In the genomic region with DNA sequence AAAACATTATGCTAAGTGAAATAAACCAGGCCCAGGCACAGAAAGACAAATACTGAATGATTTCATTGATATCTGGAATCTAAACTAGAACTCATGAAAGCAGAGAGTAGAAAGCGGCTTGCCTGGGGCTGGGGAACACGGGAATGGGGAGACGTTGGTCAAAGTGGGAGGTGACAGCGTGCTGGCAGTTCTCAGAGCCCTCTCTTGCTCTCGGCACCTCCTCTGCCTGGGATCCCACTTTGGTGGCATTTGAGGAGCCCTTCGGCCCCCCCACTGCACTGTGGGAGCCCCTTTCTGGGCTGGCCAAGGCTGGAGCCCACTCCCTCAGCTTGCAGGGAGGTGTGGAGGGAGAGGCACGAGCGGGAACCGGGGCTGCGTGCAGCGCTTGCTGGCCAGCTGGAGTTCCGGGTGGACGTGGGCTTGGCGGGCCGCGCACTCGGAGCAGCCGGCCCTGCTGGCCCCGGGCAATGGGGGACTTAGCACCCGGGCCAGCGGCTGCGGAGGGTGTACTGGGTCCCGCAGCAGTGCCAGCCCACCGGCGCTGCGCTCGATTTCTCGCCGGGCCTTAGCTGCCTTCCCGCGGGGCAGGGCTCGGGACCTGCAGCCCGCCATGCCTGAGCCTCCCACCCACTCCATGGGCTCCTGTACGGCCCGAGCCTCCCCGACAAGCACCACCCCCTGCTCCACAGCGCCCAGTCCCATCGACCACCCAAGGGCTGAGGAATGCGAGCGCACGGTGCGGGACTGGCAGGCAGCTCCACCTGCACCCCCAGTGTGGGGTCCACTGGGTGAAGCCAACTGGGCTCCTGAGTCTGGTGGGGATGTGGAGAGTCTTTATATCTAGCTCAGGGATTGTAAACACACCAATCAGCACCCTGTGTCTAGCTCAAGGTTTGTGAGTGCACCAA, we compare ENCODE assay signal across 8 cellular contexts. TPM values are rescaled to one million over a fixed set of nuclear protein-coding genes. Genes with fewer than 3 reads are reported as not detected.
DNase-seq lines count a peak whose midpoint lies in the region; ATAC-seq, FAIRE-seq and TF ChIP-seq lines count a peak whose summit lies in the region.
"Not testable (repeated sequence)": the region's sequence is repeated elsewhere in the genome, so short reads cannot be mapped to it uniquely, and the experiment has no call there.
"Had no signal": no experiment of that assay in that cellular context is flagged by ENCODE, and none has a peak within 500 bp of the region (broad histone marks: within the 10 kb centered on the region; RNA-seq: fewer than 3 reads in every experiment).

No MANE protein-coding gene starts in this region.

- not testable (repeated sequence) for TF ChIP-seq EP300 in K562 (IDR thresholded peaks at IDR 0.05; ENCODE audit: low read length)

- not testable (repeated sequence) for H3K36me3 Mint-ChIP-seq in CD8-positive, alpha-beta memory T cell; mesothelial cell of epicardium; stimulated activated memory B cell treated with anti-CD40 and anti-IgM and Interleukin-4, amounts not matched to agents 10 μg/mL and 1 μg/mL and 100 μg/mL, for 72 hours
- peaks cover 40% of the 10 kb centered on the region for H3K36me3 Mint-ChIP-seq in activated CD4-positive, alpha-beta T cell treated with anti-CD3 and anti-CD28 coated beads, Interleukin-2, amount 10 ng/mL, durations not matched to agents 7 days and 5 days (ENCODE audit: low read depth)
- peaks cover 19% of the 10 kb centered on the region for H3K36me3 Mint-ChIP-seq in activated T-helper 17 cell treated with anti-CD3 and anti-CD28 coated beads, Interleukin-2, amount 50 U/mL, for 72 hours (ENCODE audit: low read depth)

- H3K27ac Mint-ChIP-seq in CD8-positive, alpha-beta memory T cell: peak overlapping the region; percentile 97 to 100 (median 99)
- peak overlapping the region; percentile 99 for H3K27ac Mint-ChIP-seq in activated CD4-positive, alpha-beta T cell treated with anti-CD3 and anti-CD28 coated beads, Interleukin-2, amount 10 ng/mL, durations not matched to agents 7 days and 5 days
- H3K27ac Mint-ChIP-seq in activated T-helper 17 cell treated with anti-CD3 and anti-CD28 coated beads, Interleukin-2, amount 50 U/mL, for 72 hours: peak overlapping the region; percentile 97
- H3K27ac Mint-ChIP-seq in mesothelial cell of epicardium: peak overlapping the region; percentile 16
- H3K27ac Mint-ChIP-seq in stimulated activated memory B cell treated with anti-CD40 and anti-IgM and Interleukin-4, amounts not matched to agents 10 μg/mL and 1 μg/mL and 100 μg/mL, for 72 hours: peak overlapping the region; percentile 99

- not testable (repeated sequence) for H3K4me3 ChIP-seq in CD8-positive, alpha-beta memory T cell (ENCODE audit: low read length); OCI-LY7 (ENCODE audit: low read depth, low read length, poor library complexity, severe bottlenecking); K562

- H4K20me1 ChIP-seq in OCI-LY7 (ENCODE audit: insufficient read depth, low read length); K562 (replicated peaks; ENCODE audit: control insufficient read depth, insufficient read depth, low read length): not testable (repeated sequence)

- WGBS in K562 (ENCODE audit: insufficient coverage, low coverage, missing lambda C conversion rate): 87% methylated on average over 23 of the region's 42 CpGs

- TF ChIP-seq POLR2A in K562 (conservative IDR thresholded peaks at IDR 0.05): not testable (repeated sequence)

- not testable (repeated sequence) for H3K9me3 ChIP-seq in CD8-positive, alpha-beta memory T cell (ENCODE audit: low read length); OCI-LY7 (ENCODE audit: low read length); K562 (replicated peaks; ENCODE audit: control insufficient read depth, insufficient read depth, low read depth, low read length)

- not testable (repeated sequence) for H2AFZ ChIP-seq in OCI-LY7 (ENCODE audit: low read length)
- H2AFZ ChIP-seq in K562 (ENCODE audit: low read depth, low read length): peak overlapping the region; percentile 93

- peak overlapping the region in 1 of 2 experiments; percentile 84; a peak in 1 of 4 replicates for H3K9ac ChIP-seq in K562 (ENCODE audit: insufficient read depth in 1 of 2, low read depth in 2 of 2, low read length in 2 of 2)

- H3K36me3 ChIP-seq in CD8-positive, alpha-beta memory T cell (ENCODE audit: insufficient read depth, low read length); K562 (ENCODE audit: control insufficient read depth, insufficient read depth, low read length): not testable (repeated sequence)
- H3K36me3 ChIP-seq in OCI-LY7 (ENCODE audit: insufficient read depth, low read length): peaks cover 14% of the 10 kb centered on the region

- not testable (repeated sequence) for TF ChIP-seq CTCF in OCI-LY7 (conservative IDR thresholded peaks at IDR 0.05; ENCODE audit: low read length); K562 (IDR thresholded peaks at IDR 0.05 in 2 of 3, conservative IDR thresholded peaks at IDR 0.05 in 1 of 3; ENCODE audit: insufficient read depth in 2 of 3, low read depth in 1 of 3, low read length in 3 of 3); mesothelial cell of epicardium (IDR thresholded peaks at IDR 0.05; ENCODE audit: unreplicated experiment)

- peak overlapping the region in 5 of 7 donors; percentile 6 to 89 (median 52) for H3K4me3 Mint-ChIP-seq in CD8-positive, alpha-beta memory T cell
- H3K4me3 Mint-ChIP-seq in activated CD4-positive, alpha-beta T cell treated with anti-CD3 and anti-CD28 coated beads, Interleukin-2, amount 10 ng/mL, durations not matched to agents 7 days and 5 days; mesothelial cell of epicardium: not testable (repeated sequence)
- H3K4me3 Mint-ChIP-seq in activated T-helper 17 cell treated with anti-CD3 and anti-CD28 coated beads, Interleukin-2, amount 50 U/mL, for 72 hours: peak overlapping the region; percentile 88
- H3K4me3 Mint-ChIP-seq in stimulated activated memory B cell treated with anti-CD40 and anti-IgM and Interleukin-4, amounts not matched to agents 10 μg/mL and 1 μg/mL and 100 μg/mL, for 72 hours: peak overlapping the region; percentile 5

- H3K4me1 ChIP-seq in CD8-positive, alpha-beta memory T cell (ENCODE audit: insufficient read depth, low read length): peaks cover 79% of the 10 kb centered on the region
- H3K4me1 ChIP-seq in OCI-LY7 (ENCODE audit: insufficient read depth, low read length, poor library complexity, severe bottlenecking): peaks cover 95% of the 10 kb centered on the region
- H3K4me1 ChIP-seq in K562 (replicated peaks in 1 of 2; ENCODE audit: control insufficient read depth in 2 of 2, insufficient read depth in 2 of 2, low read length in 2 of 2): peaks cover 41 to 45% of the 10 kb centered on the region in 2 experiments

- H3K27ac ChIP-seq in CD8-positive, alpha-beta memory T cell (ENCODE audit: low read depth, low read length): peak overlapping the region; percentile 85
- H3K27ac ChIP-seq in OCI-LY7 (ENCODE audit: low read depth, low read length, poor library complexity, severe bottlenecking) (peak overlapping the region; percentile 99), K562 (ENCODE audit: extremely low read depth, low read depth, low read length) (peak overlapping the region; percentile 98)

- H3K9me2 ChIP-seq in OCI-LY7 (ENCODE audit: insufficient read depth, low read length): not testable (repeated sequence)

- not testable (repeated sequence) for H3K27me3 ChIP-seq in CD8-positive, alpha-beta memory T cell (ENCODE audit: insufficient read depth, low read length, poor library complexity, severe bottlenecking); K562 (ENCODE audit: control insufficient read depth in 2 of 2, insufficient read depth in 2 of 2, low read length in 2 of 2)

- BruUV-seq in OCI-LY7 (replicated peaks; lab: Mats Ljungman, UMichigan); K562 (replicated peaks; lab: Mats Ljungman, UMichigan): not testable (repeated sequence)

- TF ChIP-seq RAD21 in K562 (CRISPR knock-in tag; conservative IDR thresholded peaks at IDR 0.05 in 1 of 2, IDR thresholded peaks at IDR 0.05 in 1 of 2): not testable (repeated sequence)

- not testable (repeated sequence) for FAIRE-seq in K562 (lab: Jason Lieb, UNC)

- not testable (repeated sequence) for H3K9me1 ChIP-seq in K562 (ENCODE audit: control insufficient read depth, insufficient read depth, low read length)

- POLR2A ChIA-PET in CD8-positive, alpha-beta memory T cell (lab: Charles Lee); activated CD4-positive, alpha-beta T cell treated with anti-CD3 and anti-CD28 coated beads, Interleukin-2, amount 10 ng/mL, durations not matched to agents 7 days and 5 days (lab: Charles Lee); K562 (lab: Yijun Ruan, JAX): not testable (repeated sequence)
- POLR2A ChIA-PET in OCI-LY7 (lab: Charles Lee): interaction anchor here (0.7 to 4.7 kb wide), 5 partner anchors 10 to 41 kb away, joined by 5 to 56 read pairs (median 6); no protein-coding TSS in a partner anchor

- intact Hi-C loops in OCI-LY7 (cut with micrococcal nuclease; ENCODE audit: unreplicated experiment); K562 (cut with micrococcal nuclease): not testable (repeated sequence)

- H3K79me2 ChIP-seq in OCI-LY7 (ENCODE audit: insufficient read depth, low read depth, low read length): peaks cover 44% of the 10 kb centered on the region; the same call in 1 of the 2 replicates
- not testable (repeated sequence) for H3K79me2 ChIP-seq in K562 (ENCODE audit: control insufficient read depth, insufficient read depth, low read length)

- not testable (repeated sequence) for ATAC-seq in activated T-helper 17 cell treated with anti-CD3 and anti-CD28 coated beads, Interleukin-2, amount 50 U/mL, for 72 hours (replicated peaks); K562; stimulated activated memory B cell treated with anti-CD40 and anti-IgM and Interleukin-4, amounts not matched to agents 10 μg/mL and 1 μg/mL and 100 μg/mL, for 72 hours

- not testable (repeated sequence) for H3K27me3 Mint-ChIP-seq in CD8-positive, alpha-beta memory T cell; activated CD4-positive, alpha-beta T cell treated with anti-CD3 and anti-CD28 coated beads, Interleukin-2, amount 10 ng/mL, durations not matched to agents 7 days and 5 days; activated T-helper 17 cell treated with anti-CD3 and anti-CD28 coated beads, Interleukin-2, amount 50 U/mL, for 72 hours; mesothelial cell of epicardium (ENCODE audit: low read depth); stimulated activated memory B cell treated with anti-CD40 and anti-IgM and Interleukin-4, amounts not matched to agents 10 μg/mL and 1 μg/mL and 100 μg/mL, for 72 hours

- in situ Hi-C loops in K562 (cut with MboI): loop anchor here (5.0 kb wide), 3 partner anchors 37 to 127 kb away; no protein-coding TSS in a partner anchor

- H3K4me1 Mint-ChIP-seq in CD8-positive, alpha-beta memory T cell: peaks cover 82 to 92% (median 86%) of the 10 kb centered on the region in 3 donors
- H3K4me1 Mint-ChIP-seq in activated CD4-positive, alpha-beta T cell treated with anti-CD3 and anti-CD28 coated beads, Interleukin-2, amount 10 ng/mL, durations not matched to agents 7 days and 5 days: peaks cover 91% of the 10 kb centered on the region
- peaks cover 54% of the 10 kb centered on the region for H3K4me1 Mint-ChIP-seq in activated T-helper 17 cell treated with anti-CD3 and anti-CD28 coated beads, Interleukin-2, amount 50 U/mL, for 72 hours
- H3K4me1 Mint-ChIP-seq in mesothelial cell of epicardium: peaks cover 57% of the 10 kb centered on the region
- peaks cover 89% of the 10 kb centered on the region for H3K4me1 Mint-ChIP-seq in stimulated activated memory B cell treated with anti-CD40 and anti-IgM and Interleukin-4, amounts not matched to agents 10 μg/mL and 1 μg/mL and 100 μg/mL, for 72 hours

- H3K4me2 ChIP-seq in OCI-LY7 (ENCODE audit: low read length): peak overlapping the region; percentile 62
- H3K4me2 ChIP-seq in K562 (ENCODE audit: insufficient read depth, low read length): not testable (repeated sequence)

- not testable (repeated sequence) for H3K9me3 Mint-ChIP-seq in CD8-positive, alpha-beta memory T cell; activated T-helper 17 cell treated with anti-CD3 and anti-CD28 coated beads, Interleukin-2, amount 50 U/mL, for 72 hours; mesothelial cell of epicardium; stimulated activated memory B cell treated with anti-CD40 and anti-IgM and Interleukin-4, amounts not matched to agents 10 μg/mL and 1 μg/mL and 100 μg/mL, for 72 hours
- peaks cover 27% of the 10 kb centered on the region for H3K9me3 Mint-ChIP-seq in activated CD4-positive, alpha-beta T cell treated with anti-CD3 and anti-CD28 coated beads, Interleukin-2, amount 10 ng/mL, durations not matched to agents 7 days and 5 days

- CTCF ChIA-PET in CD8-positive, alpha-beta memory T cell (lab: Charles Lee): interaction anchor here (1.2 to 2.0 kb wide), 2 partner anchors 13 to 18 kb away, joined by 6 to 7 read pairs; no protein-coding TSS in a partner anchor
- CTCF ChIA-PET in OCI-LY7 (lab: Charles Lee; ENCODE audit: unreplicated experiment); activated CD4-positive, alpha-beta T cell treated with anti-CD3 and anti-CD28 coated beads, Interleukin-2, amount 10 ng/mL, durations not matched to agents 7 days and 5 days (lab: Charles Lee); K562 (lab: Yijun Ruan, JAX; ENCODE audit: low intra/inter-chr PET ratio): not testable (repeated sequence)

- DNase-seq in CD8-positive, alpha-beta memory T cell; OCI-LY7 (ENCODE audit: low spot score); activated CD4-positive, alpha-beta T cell treated with anti-CD3 and anti-CD28 coated beads, Interleukin-2, amount 10 ng/mL, durations not matched to agents 7 days and 5 days; K562 (ENCODE audit: extremely low read depth in 1 of 4, low spot score in 3 of 4); mesothelial cell of epicardium (ENCODE audit: low spot score in 2 of 2, unreplicated experiment in 2 of 2): not testable (repeated sequence)

RNA-seq across cellular contexts. Expression of gene SERPINB1, which starts 18.4 kb away (rescaled TPM):
- total RNA-seq in CD8-positive, alpha-beta memory T cell: 10 to 100 TPM; 40.4 to 42.4 TPM
- polyA plus RNA-seq in CD8-positive, alpha-beta memory T cell: 103 TPM
- 1.2 and 1.3 TPM in 2 replicates for total RNA-seq in OCI-LY7 (2014; rRNA removed; shearing (Covaris generic))
- total RNA-seq in OCI-LY7 (2022): 3.5 and 5.0 TPM in 2 replicates
- total RNA-seq in activated CD4-positive, alpha-beta T cell treated with anti-CD3 and anti-CD28 coated beads, Interleukin-2, amount 10 ng/mL, durations not matched to agents 7 days and 5 days: 10 to 100 TPM; 62.8 to 72.8 TPM
- 10 to 100 TPM; 33.4 to 67.8 TPM for total RNA-seq in activated T-helper 17 cell treated with anti-CD3 and anti-CD28 coated beads, Interleukin-2, amount 50 U/mL, for 72 hours
- total RNA-seq in K562 (2011; cell fraction: chromatin; rRNA removed; ENCODE audit: low replicate concordance): 11.1 and 19.1 TPM in 2 replicates
- 13.9 and 18.2 TPM in 2 replicates for total RNA-seq in K562 (2011; cell fraction: nucleolus; rRNA removed)
- 16.9 and 26.9 TPM in 2 replicates for total RNA-seq in K562 (2011; cell fraction: nucleoplasm; rRNA removed)
- 36.7 and 41.2 TPM in 2 replicates for total RNA-seq in K562 (2014; rRNA removed)
- total RNA-seq in K562 (2014; rRNA removed; fragmentation: Illumina TruSeq; extraction: Trizol): 49.3 and 62.5 TPM in 2 replicates
- 31.9 and 33.9 TPM in 2 replicates for total RNA-seq in K562 (2015; rRNA removed; fragmentation: Illumina TruSeq; extraction: Trizol)
- total RNA-seq in K562 (2021): 45.6 and 46.5 TPM in 2 replicates
- 49.4 and 108 TPM in 2 replicates for polyA plus RNA-seq in K562 (2011; rRNA removed)
- polyA plus RNA-seq in K562 (2011; cell fraction: cytosol; rRNA removed): 24.3 and 27.5 TPM in 2 replicates
- 22.6 and 24.2 TPM in 2 replicates for polyA plus RNA-seq in K562 (2011; cell fraction: nucleus; rRNA removed)
- polyA plus RNA-seq in K562 (2012): 44.7 and 93.0 TPM in 2 replicates
- 57.7 and 78.3 TPM in 2 replicates for polyA plus RNA-seq in K562 (2014; fragmentation: Illumina TruSeq; extraction: Trizol)
- polyA plus RNA-seq in K562 (2014; fragmentation: Nextera tagmentation; extraction: Ambion mirVana): 10 to 100 TPM; 63.8 to 68.7 TPM
- polyA plus RNA-seq in K562 (2014; rRNA removed): 61.9 and 66.9 TPM in 2 replicates
- polyA minus RNA-seq in K562 (2011; rRNA and poly(A)+ RNA removed): 48.6 and 55.2 TPM in 2 replicates
- polyA minus RNA-seq in K562 (2011; cell fraction: cytosol; rRNA and poly(A)+ RNA removed): 25.9 and 43.6 TPM in 2 replicates
- 20.3 and 22.5 TPM in 2 replicates for polyA minus RNA-seq in K562 (2011; cell fraction: nucleus; rRNA and poly(A)+ RNA removed)
- total RNA-seq in mesothelial cell of epicardium: 18.5 to 20.3 TPM (median 19.5 TPM) in 3 replicates

RNA-seq across cellular contexts. Expression of gene SERPINB9, which starts 43.1 kb away (rescaled TPM):
- total RNA-seq in CD8-positive, alpha-beta memory T cell: 10 to 100 TPM; 63.5 to 65.1 TPM
- polyA plus RNA-seq in CD8-positive, alpha-beta memory T cell: 42.3 TPM
- 74.7 and 78.4 TPM in 2 replicates for total RNA-seq in OCI-LY7 (2014; rRNA removed; shearing (Covaris generic))
- total RNA-seq in OCI-LY7 (2022) (166 and 167 TPM in 2 replicates), K562 (2014; rRNA removed) (18.8 and 18.9 TPM in 2 replicates), K562 (2014; rRNA removed; fragmentation: Illumina TruSeq; extraction: Trizol) (30.7 and 37.5 TPM in 2 replicates), K562 (2015; rRNA removed; fragmentation: Illumina TruSeq; extraction: Trizol) (18.4 and 21.5 TPM in 2 replicates), K562 (2021) (31.7 and 37.0 TPM in 2 replicates), mesothelial cell of epicardium (28.2 to 30.9 TPM (median 30.6 TPM) in 3 replicates)
- 10 to 100 TPM; 40.2 to 49.4 TPM for total RNA-seq in activated CD4-positive, alpha-beta T cell treated with anti-CD3 and anti-CD28 coated beads, Interleukin-2, amount 10 ng/mL, durations not matched to agents 7 days and 5 days
- total RNA-seq in activated T-helper 17 cell treated with anti-CD3 and anti-CD28 coated beads, Interleukin-2, amount 50 U/mL, for 72 hours: 10 to 100 TPM; 11.2 to 66.1 TPM
- 38.5 and 40.9 TPM in 2 replicates for total RNA-seq in K562 (2011; cell fraction: chromatin; rRNA removed; ENCODE audit: low replicate concordance)
- total RNA-seq in K562 (2011; cell fraction: nucleolus; rRNA removed): 25.5 and 30.9 TPM in 2 replicates
- total RNA-seq in K562 (2011; cell fraction: nucleoplasm; rRNA removed): 39.8 and 60.8 TPM in 2 replicates
- polyA plus RNA-seq in K562 (2011; rRNA removed) (72.3 and 136 TPM in 2 replicates), K562 (2014; fragmentation: Illumina TruSeq; extraction: Trizol) (34.6 and 40.3 TPM in 2 replicates), K562 (2014; fragmentation: Nextera tagmentation; extraction: Ambion mirVana) (10 to 100 TPM; 12.1 to 20.0 TPM), K562 (2014; rRNA removed) (26.6 and 32.2 TPM in 2 replicates)
- 68.2 and 93.0 TPM in 2 replicates for polyA plus RNA-seq in K562 (2011; cell fraction: cytosol; rRNA removed)
- polyA plus RNA-seq in K562 (2011; cell fraction: nucleus; rRNA removed): 24.3 and 46.3 TPM in 2 replicates
- 21.2 and 35.3 TPM in 2 replicates for polyA plus RNA-seq in K562 (2012)
- 75.4 and 149 TPM in 2 replicates for polyA minus RNA-seq in K562 (2011; rRNA and poly(A)+ RNA removed)
- 34.9 and 85.8 TPM in 2 replicates for polyA minus RNA-seq in K562 (2011; cell fraction: cytosol; rRNA and poly(A)+ RNA removed)
- 14.3 and 16.3 TPM in 2 replicates for polyA minus RNA-seq in K562 (2011; cell fraction: nucleus; rRNA and poly(A)+ RNA removed)
- total RNA-seq: MCF 10A had no signal

Comparison
In these comparisons a context has a peak if more than half of its experiments do, and no peak if none do; other contexts are left out.
1. H3K27ac Mint-ChIP-seq: peak in every context shown above with its lines; median percentile 99 in CD8-positive, alpha-beta memory T cell; 99 in activated CD4-positive, alpha-beta T cell treated with anti-CD3 and anti-CD28 coated beads, Interleukin-2, amount 10 ng/mL, durations not matched to agents 7 days and 5 days; 99 in stimulated activated memory B cell treated with anti-CD40 and anti-IgM and Interleukin-4, amounts not matched to agents 10 μg/mL and 1 μg/mL and 100 μg/mL, for 72 hours; 97 in activated T-helper 17 cell treated with anti-CD3 and anti-CD28 coated beads, Interleukin-2, amount 50 U/mL, for 72 hours; 16 in mesothelial cell of epicardium.